ENCODE assay signal across 8 cellular contexts in the genomic region with DNA sequence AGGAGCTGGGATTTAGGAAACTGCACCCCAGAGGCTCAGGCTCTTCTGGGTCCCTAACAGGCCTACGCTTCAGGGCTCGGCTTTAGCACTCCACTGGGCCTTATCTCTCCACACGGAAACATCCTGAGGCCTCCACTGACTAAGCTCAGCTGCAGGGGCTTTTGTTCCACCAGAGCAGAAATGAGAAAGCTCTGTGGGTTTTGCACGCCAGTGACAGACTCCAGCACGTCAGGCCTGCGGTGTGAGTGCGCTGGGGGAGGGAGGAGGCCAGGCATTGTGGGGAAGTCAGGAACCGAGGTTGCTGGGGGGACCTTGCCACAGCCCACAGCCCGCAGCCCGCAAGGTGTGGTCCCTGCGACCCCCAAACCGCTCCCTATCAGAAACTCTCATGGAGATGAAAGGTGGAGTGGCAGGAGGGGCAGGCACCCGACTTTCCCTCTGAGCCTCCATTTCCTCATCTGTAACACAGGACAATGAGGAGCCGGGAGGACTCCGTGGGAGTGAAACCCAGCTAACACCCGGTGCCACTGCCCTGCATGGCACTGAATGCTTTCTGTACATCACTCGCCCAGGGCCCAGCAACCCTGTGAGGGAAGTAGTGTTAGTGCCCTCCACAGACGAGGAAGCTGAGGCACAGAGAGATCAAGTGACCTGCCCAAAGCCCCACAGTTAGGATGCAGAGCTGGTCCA.
DNase-seq lines count a peak whose midpoint lies in the region; ATAC-seq and TF ChIP-seq lines count a peak whose summit lies in the region.

No MANE protein-coding gene starts in this region.

- BruUV-seq in MCF 10A (replicated peaks; lab: Mats Ljungman, UMichigan), result no TSS peak

- CTCF ChIA-PET in MCF 10A (lab: Yijun Ruan, JAX), result interaction anchor here (1.3 kb wide), 1 partner anchor 64 kb away, joined by 6 read pairs; no protein-coding TSS in a partner anchor

- peak; percentile 76 for ATAC-seq in GM19328 (IDR thresholded peaks at IDR 0.05; ENCODE audit: unreplicated experiment)
- peak; percentile 76 for ATAC-seq in HG03469 (IDR thresholded peaks at IDR 0.05; ENCODE audit: unreplicated experiment)

- no peak overlapping the region for H3K27ac Mint-ChIP-seq in MCF 10A (ENCODE audit: low read depth, unreplicated experiment)

- POLR2A ChIA-PET in MCF 10A (lab: Yijun Ruan, JAX), result interaction anchor here (1.0 kb wide), 1 partner anchor 19 kb away, joined by 3 read pairs; no protein-coding TSS in a partner anchor

- H3K9me3 Mint-ChIP-seq in MCF 10A (ENCODE audit: unreplicated experiment), result no peaks in the 10 kb centered on the region

- H3K27ac ChIP-seq in BLaER1 treated with 17β-estradiol and CSF1 and Interleukin-3, amounts not matched to agents 10 nM and 100 nM, result no peak overlapping the region

- TF ChIP-seq CTCF in MCF 10A (IDR thresholded peaks at IDR 0.05; ENCODE audit: unreplicated experiment), result no peak

- H3K4me1 ChIP-seq in BLaER1 treated with 17β-estradiol and CSF1 and Interleukin-3, amounts not matched to agents 10 nM and 100 nM, result peaks cover 22 to 47% (median 38%) of the 10 kb centered on the region in 10 experiments

- no peak overlapping the region for H3K4me3 ChIP-seq in BLaER1 treated with 17β-estradiol and CSF1 and Interleukin-3, amounts not matched to agents 10 nM and 100 nM

- intact Hi-C loops in MCF 10A (cut with micrococcal nuclease), result no loop called here

- no peak overlapping the region for H3K4me3 Mint-ChIP-seq in MCF 10A (ENCODE audit: unreplicated experiment)

- no peaks in the 10 kb centered on the region for H3K36me3 Mint-ChIP-seq in MCF 10A (ENCODE audit: insufficient read depth, unreplicated experiment)

- H3K27me3 ChIP-seq in BLaER1 treated with 17β-estradiol and CSF1 and Interleukin-3, amounts not matched to agents 10 nM and 100 nM, result no peaks in the 10 kb centered on the region

- no peaks in the 10 kb centered on the region for H3K27me3 Mint-ChIP-seq in MCF 10A (ENCODE audit: insufficient read depth, unreplicated experiment)

- peaks cover 10% of the 10 kb centered on the region for H3K4me1 Mint-ChIP-seq in MCF 10A (ENCODE audit: insufficient read depth, unreplicated experiment)

- peak; percentile 41 for DNase-seq in ecto neural progenitor cell (ENCODE audit: low spot score)
- DNase-seq in MCF 10A (ENCODE audit: unreplicated experiment), result no peak
- DNase-seq in NCI-H1417 (lab: John Stamatoyannopoulos, UW), result no peak
- no peak for DNase-seq in DMS79 (lab: John Stamatoyannopoulos, UW)
- DNase-seq in HPDE6-E6E7 (ENCODE audit: extremely low spot score), result no peak

- H3K9ac ChIP-seq in BLaER1 treated with 17β-estradiol and CSF1 and Interleukin-3, amounts not matched to agents 10 nM and 100 nM, result peak overlapping the region in 6 of 11 experiments; percentile 1 to 42 (median 24); a peak in 5 of 22 replicates

- peak overlapping the region; percentile 49 to 83 (median 70) for H3K4me2 ChIP-seq in BLaER1 treated with 17β-estradiol and CSF1 and Interleukin-3, amounts not matched to agents 10 nM and 100 nM

- peaks cover 0 to 15% (median 0%) of the 10 kb centered on the region in 11 experiments; a peak in 3 of 22 replicates for H4K20me1 ChIP-seq in BLaER1 treated with 17β-estradiol and CSF1 and Interleukin-3, amounts not matched to agents 10 nM and 100 nM

- H3K9me3 ChIP-seq in BLaER1 treated with 17β-estradiol and CSF1 and Interleukin-3, amounts not matched to agents 10 nM and 100 nM (replicated peaks in 1 of 11), result no peaks in the 10 kb centered on the region

- H3K36me3 ChIP-seq in BLaER1 treated with 17β-estradiol and CSF1 and Interleukin-3, amounts not matched to agents 10 nM and 100 nM, result no peaks in the 10 kb centered on the region
